In the genomic region with DNA sequence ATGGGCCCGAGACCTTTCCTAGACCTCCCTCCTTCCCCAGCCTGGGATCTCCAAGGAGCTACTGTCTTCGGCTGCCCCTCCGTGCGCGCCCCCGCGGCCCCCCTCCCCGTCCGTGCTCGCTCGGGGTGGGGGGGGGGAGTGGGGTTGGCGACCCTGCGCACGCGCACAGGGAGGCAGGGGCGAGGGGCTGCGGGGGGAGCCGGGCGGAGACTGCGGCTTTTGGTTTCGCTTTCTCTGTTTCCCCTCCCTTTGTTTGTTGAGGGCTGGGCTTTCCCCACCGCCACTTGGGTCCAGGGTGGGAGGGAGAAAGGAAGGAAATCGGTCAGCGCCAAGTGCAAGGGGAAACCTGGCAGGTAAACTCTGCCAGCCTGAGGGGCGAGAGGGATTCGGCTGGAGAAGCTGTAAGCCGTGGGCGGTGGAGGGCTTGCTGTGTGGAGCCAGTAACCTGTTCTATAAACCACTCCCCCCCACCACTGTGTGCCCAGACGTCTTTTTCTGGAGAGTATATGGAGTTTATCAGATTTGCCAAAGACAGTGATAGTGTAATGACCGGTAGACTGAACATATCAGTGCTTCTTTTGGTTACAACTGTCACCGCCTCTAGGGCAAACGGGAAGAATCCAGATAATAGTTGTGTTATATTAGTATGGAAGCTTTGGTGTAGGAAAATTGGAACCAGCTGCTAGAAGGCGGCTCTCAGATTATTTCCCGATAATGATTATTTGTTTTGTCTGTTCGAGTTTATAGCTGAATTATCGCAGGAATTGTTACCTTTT, we compare ENCODE assay signal across 8 cellular contexts. TPM values are rescaled to one million over a fixed set of nuclear protein-coding genes. Genes with fewer than 3 reads are reported as not detected.
DNase-seq lines count a peak whose midpoint lies in the region; ATAC-seq and FAIRE-seq lines count a peak whose summit lies in the region.

No MANE protein-coding gene starts in this region.

- peak overlapping the region; percentile 97 for H3K9ac ChIP-seq in HUES48 (ENCODE audit: low read depth, low read length)

- ATAC-seq in GM21390 (IDR thresholded peaks at IDR 0.05; ENCODE audit: unreplicated experiment), result peak; percentile 42

- no peak for FAIRE-seq in frontal cortex (lab: Jason Lieb, UNC)

- peak overlapping the region; percentile 98 for H3K27ac ChIP-seq in HUES48 (ENCODE audit: low read depth, low read length)
- H3K27ac ChIP-seq in temporal lobe (ENCODE audit: low read depth, low read length), result peak overlapping the region; percentile 100

- peak overlapping the region; percentile 99 for H3K4me3 ChIP-seq in HUES48 (ENCODE audit: low read depth, low read length)

- no peaks in the 10 kb centered on the region for H3K27me3 ChIP-seq in HUES48 (ENCODE audit: control insufficient read depth, insufficient read depth, low read length)

- H3K9me3 ChIP-seq in HUES48 (ENCODE audit: control insufficient read depth, insufficient read depth, low read length), result no peaks in the 10 kb centered on the region

- H3K4me1 ChIP-seq in HUES48 (ENCODE audit: control insufficient read depth, insufficient read depth, low read length), result peaks cover 8% of the 10 kb centered on the region; the same call in 1 of the 2 replicates

- DNase-seq in COLO668 (lab: John Stamatoyannopoulos, UW; ENCODE audit: unreplicated experiment), result peak; percentile 67
- DNase-seq in RPMI7951 (ENCODE audit: low read depth), result peak; percentile 48
- DNase-seq in activated gamma-delta T cell (lab: John Stamatoyannopoulos, UW), result peak; percentile 68
- peak; percentile 54 to 62 for DNase-seq in frontal cortex (ENCODE audit: low spot score in 2 of 2)
- peak in 47 of 56 donors; percentile 28 to 87 (median 69) for DNase-seq in nucleus accumbens (lab: John Stamatoyannopoulos, UW)

- peaks cover 54% of the 10 kb centered on the region for H3K36me3 ChIP-seq in HUES48 (ENCODE audit: control insufficient read depth, insufficient read depth, low read length)

RNA-seq across cellular contexts. Expression of gene DNAJA1, which starts 0.7 kb away (rescaled TPM):
- total RNA-seq in RPMI7951 (2014; rRNA removed; shearing (Covaris generic)), result 171 and 180 TPM in 2 replicates
- 250 TPM for total RNA-seq in frontal cortex
- 232 TPM for total RNA-seq in temporal lobe

RNA-seq across cellular contexts. Expression of gene APTX, which starts 24.3 kb away (rescaled TPM):
- total RNA-seq in RPMI7951 (2014; rRNA removed; shearing (Covaris generic)), result 33.9 and 40.6 TPM in 2 replicates
- total RNA-seq in frontal cortex (27.3 TPM), temporal lobe (21.4 TPM)

RNA-seq across cellular contexts. Expression of gene SMU1, which starts 50.7 kb away (rescaled TPM):
- total RNA-seq in RPMI7951 (2014; rRNA removed; shearing (Covaris generic)), result 27.5 and 28.1 TPM in 2 replicates
- total RNA-seq in frontal cortex (53.4 TPM), temporal lobe (29.3 TPM)

Comparison
In these comparisons a context has a peak if more than half of its experiments do, and no peak if none do; other contexts are left out.
1. Peak in every context shown above with its lines: DNase-seq, ATAC-seq, H3K4me3 ChIP-seq and H3K27ac ChIP-seq.